24 cellular contexts compared by ENCODE assay signal in genomic region chr2:225022188-225022587, GRCh38. TPM values are rescaled to one million over a fixed set of nuclear protein-coding genes. Genes with fewer than 3 reads are reported as not detected.
DNase-seq lines count a peak whose midpoint lies in the region; ATAC-seq, FAIRE-seq and TF ChIP-seq lines count a peak whose summit lies in the region.
"Had no signal": no experiment of that assay in that cellular context is flagged by ENCODE, and none has a peak within 500 bp of the region (broad histone marks: within the 10 kb centered on the region; RNA-seq: fewer than 3 reads in every experiment).

No MANE protein-coding gene starts in this region.

- in situ Hi-C loops in HepG2 (cut with HindIII; ENCODE audit: extremely low pct_ligation_motif_present, low pct_unique_long_range_greater_than_20kb) = no loop called here
- in situ Hi-C loops in ACHN (cut with HindIII; ENCODE audit: low pct_ligation_motif_present, low pct_unique_long_range_greater_than_20kb, low sequenced_read_pairs) = no loop called here

- BruUV-seq in HepG2 (replicated peaks; lab: Mats Ljungman, UMichigan) (no TSS peak), PC-3 (replicated peaks; lab: Mats Ljungman, UMichigan) (no TSS peak)

- no peaks in the 10 kb centered on the region for H3K27me3 ChIP-seq in liver (ENCODE audit: control insufficient read depth in 4 of 4, insufficient read depth in 4 of 4, low read length in 3 of 4)
- H3K27me3 ChIP-seq in HepG2 (ENCODE audit: control insufficient read depth in 1 of 2, insufficient read depth in 2 of 2, low read length in 2 of 2) = no peaks in the 10 kb centered on the region
- no peaks in the 10 kb centered on the region for H3K27me3 ChIP-seq in PC-3 (ENCODE audit: low read length)
- no peaks in the 10 kb centered on the region for H3K27me3 ChIP-seq in right lobe of liver
- H3K27me3 ChIP-seq in suprapubic skin = no peaks in the 10 kb centered on the region
- H3K27me3 ChIP-seq: ascending aorta, foreskin keratinocyte had no signal

- H3K36me3 ChIP-seq in liver (ENCODE audit: control insufficient read depth in 4 of 4, insufficient read depth in 3 of 4, low read depth in 1 of 4, low read length in 3 of 4) (no peaks in the 10 kb centered on the region), HepG2 (replicated peaks in 1 of 2; ENCODE audit: control insufficient read depth in 1 of 2, insufficient read depth in 2 of 2, low read length in 2 of 2) (no peaks in the 10 kb centered on the region), PC-3 (ENCODE audit: low read depth, low read length) (no peaks in the 10 kb centered on the region), right lobe of liver (no peaks in the 10 kb centered on the region), suprapubic skin (no peaks in the 10 kb centered on the region)
- H3K36me3 ChIP-seq: ascending aorta had no signal

- TF ChIP-seq EP300 in HepG2 (IDR thresholded peaks at IDR 0.05; ENCODE audit: low read depth in 2 of 2, low read length in 2 of 2) (no peak), HepG2 (CRISPR knock-in tag; IDR thresholded peaks at IDR 0.05; ENCODE audit: borderline replicate concordance) (no peak), suprapubic skin (IDR thresholded peaks at IDR 0.05) (no peak)

- no peak for FAIRE-seq in HepG2 (lab: Jason Lieb, UNC)

- intact Hi-C loops in HepG2 (cut with micrococcal nuclease; ENCODE audit: unreplicated experiment) (no loop called here), PC-3 (cut with micrococcal nuclease) (no loop called here), right lobe of liver (cut with DNase I) (no loop called here)

- CTCF ChIA-PET in HepG2 (lab: Yijun Ruan, JAX; ENCODE audit: low intra/inter-chr PET ratio, low total read pairs) (no interaction called here), PC-3 (lab: Charles Lee) (interaction anchor here (0.6 kb wide), 1 partner anchor 1235 kb away, joined by 5 read pairs; no protein-coding TSS in a partner anchor)

- TF ChIP-seq CTCF in liver (IDR thresholded peaks at IDR 0.05; ENCODE audit: low read depth, low read length, missing input control) = no peak
- TF ChIP-seq CTCF in HepG2 (CRISPR knock-in tag; IDR thresholded peaks at IDR 0.05) = no peak
- TF ChIP-seq CTCF in PC-3 (conservative IDR thresholded peaks at IDR 0.05; ENCODE audit: low read depth, low read length) = no peak
- no peak for TF ChIP-seq CTCF in right lobe of liver (IDR thresholded peaks at IDR 0.05)
- no peak for TF ChIP-seq CTCF in suprapubic skin (IDR thresholded peaks at IDR 0.05)

- TF ChIP-seq RAD21 in liver (IDR thresholded peaks at IDR 0.05) (peak in 1 of 2 donors; percentile 50), HepG2 (CRISPR knock-in tag; IDR thresholded peaks at IDR 0.05) (no peak)

- no peak for DNase-seq in HepG2 (ENCODE audit: low spot score)
- DNase-seq in PC-3 = peak; percentile 73
- peak in 2 of 3 donors; percentile 55 to 80 for DNase-seq in right lobe of liver
- DNase-seq in suprapubic skin (ENCODE audit: low spot score in 2 of 2) = no peak
- DNase-seq in ACHN = no peak
- DNase-seq: activated naive CD4-positive, alpha-beta T cell; cerebellar nuclear complex; DND-41; foreskin keratinocyte; H7; hypothalamus; islet precursor cell; KBM-7; NCI-H1048; NCI-H2029; NCI-H446 treated with DMSO at 0.1 percent for 48 hours; SHP77; stimulated activated CD4-positive, alpha-beta T cell treated with anti-CD3 and anti-CD28 coated beads, Interleukin-15, amount 100 ng/mL, for 24 hours; T-helper 1 cell had no signal

- no peaks in the 10 kb centered on the region for H3F3A ChIP-seq in PC-3 (ENCODE audit: low read length, unreplicated experiment)

- TF ChIP-seq POLR2A in HepG2 (IDR thresholded peaks at IDR 0.05; ENCODE audit: insufficient read depth in 1 of 2, low read depth in 2 of 2, low read length in 2 of 2) (no peak), right lobe of liver (IDR thresholded peaks at IDR 0.05) (no peak), suprapubic skin (IDR thresholded peaks at IDR 0.05) (no peak)

- H3K4me1 ChIP-seq in liver (ENCODE audit: control insufficient read depth in 4 of 4, insufficient read depth in 4 of 4, low read length in 3 of 4) = peaks cover 5 to 34% (median 30%) of the 10 kb centered on the region in 4 donors
- H3K4me1 ChIP-seq in HepG2 (ENCODE audit: insufficient read depth, low read length) = no peaks in the 10 kb centered on the region
- peaks cover 24% of the 10 kb centered on the region for H3K4me1 ChIP-seq in PC-3 (ENCODE audit: insufficient read depth, low read length)
- peaks cover 0 to 33% (median 12%) of the 10 kb centered on the region in 4 donors for H3K4me1 ChIP-seq in right lobe of liver
- no peaks in the 10 kb centered on the region for H3K4me1 ChIP-seq in suprapubic skin
- H3K4me1 ChIP-seq: ascending aorta, foreskin keratinocyte had no signal

- H2AFZ ChIP-seq in HepG2 (ENCODE audit: low read length) = no peak overlapping the region
- H2AFZ ChIP-seq in PC-3 (ENCODE audit: low read length) = no peak overlapping the region

- H3K9ac ChIP-seq in liver (ENCODE audit: low read depth in 1 of 2, low read length in 2 of 2) = no peak overlapping the region
- no peak overlapping the region for H3K9ac ChIP-seq in HepG2 (ENCODE audit: insufficient read depth, low read depth, low read length)
- no peak overlapping the region for H3K9ac ChIP-seq in PC-3 (ENCODE audit: low read length)

- H3K4me3 ChIP-seq in liver (ENCODE audit: low read depth in 1 of 3, low read length in 3 of 3) = no peak overlapping the region
- H3K4me3 ChIP-seq in HepG2 (replicated peaks in 1 of 3; ENCODE audit: insufficient read depth in 1 of 3, low read depth in 2 of 3, low read length in 3 of 3) = no peak overlapping the region
- no peak overlapping the region for H3K4me3 ChIP-seq in PC-3 (ENCODE audit: low read length)
- no peak overlapping the region for H3K4me3 ChIP-seq in right lobe of liver
- no peak overlapping the region for H3K4me3 ChIP-seq in suprapubic skin
- H3K4me3 ChIP-seq: ascending aorta, lung had no signal

- H3K9me2 ChIP-seq in PC-3 (replicated peaks; ENCODE audit: low read length) = no peaks in the 10 kb centered on the region

- H4K20me1 ChIP-seq in HepG2 (ENCODE audit: insufficient read depth, low read length) = no peaks in the 10 kb centered on the region
- no peaks in the 10 kb centered on the region for H4K20me1 ChIP-seq in PC-3 (ENCODE audit: low read length)

- POLR2A ChIA-PET in HepG2 (lab: Yijun Ruan, JAX) (no interaction called here), PC-3 (lab: Charles Lee; ENCODE audit: unreplicated experiment) (no interaction called here)

- H3K79me2 ChIP-seq in HepG2 (ENCODE audit: insufficient read depth, low read length) = no peaks in the 10 kb centered on the region
- H3K79me2 ChIP-seq in PC-3 (ENCODE audit: low read length) = peaks cover 39% of the 10 kb centered on the region

- H3K4me2 ChIP-seq in HepG2 (ENCODE audit: low read depth, low read length) (no peak overlapping the region), PC-3 (ENCODE audit: low read length) (peak overlapping the region; percentile 36)

- WGBS in liver = 24% methylated on average over 4 of the region's 4 CpGs
- 2% methylated on average over 4 of the region's 4 CpGs for WGBS in HepG2 (ENCODE audit: low lambda C conversion rate)
- WGBS in right lobe of liver (ENCODE audit: insufficient coverage, low coverage, low lambda C conversion rate, missing lambda C conversion rate) = 22% methylated on average over 4 of the region's 4 CpGs
- 36% methylated on average over 4 of the region's 4 CpGs for WGBS in suprapubic skin

- H3K27ac ChIP-seq in liver (ENCODE audit: low read depth in 1 of 2, low read length in 2 of 2) (peak overlapping the region; percentile 13 to 41), HepG2 (ENCODE audit: extremely low read length, insufficient read depth, low read length) (no peak overlapping the region), PC-3 (ENCODE audit: low read length) (no peak overlapping the region), right lobe of liver (peak overlapping the region in 2 of 3 donors; percentile 41 to 44), suprapubic skin (no peak overlapping the region)
- H3K27ac ChIP-seq: ascending aorta, foreskin keratinocyte had no signal

- no peaks in the 10 kb centered on the region for H3K9me3 ChIP-seq in liver (ENCODE audit: control insufficient read depth in 4 of 4, low read length in 3 of 4)
- no peaks in the 10 kb centered on the region for H3K9me3 ChIP-seq in HepG2 (ENCODE audit: low read length)
- no peaks in the 10 kb centered on the region for H3K9me3 ChIP-seq in PC-3 (ENCODE audit: low read length)
- H3K9me3 ChIP-seq in right lobe of liver = no peaks in the 10 kb centered on the region
- H3K9me3 ChIP-seq in suprapubic skin = no peaks in the 10 kb centered on the region
- H3K9me3 ChIP-seq: ascending aorta had no signal

- ATAC-seq in HepG2 (no peak), PC-3 (peak; percentile 37), right lobe of liver (peak; percentile 84 to 92 (median 88)), HG02759 (IDR thresholded peaks at IDR 0.05; ENCODE audit: unreplicated experiment) (no peak)
- ATAC-seq: foreskin keratinocyte, sciatic nerve had no signal

RNA-seq across cellular contexts. Expression of gene DOCK10, which starts 20.1 kb away (rescaled TPM):
- total RNA-seq in liver (10 to 100 TPM; 12.1 to 15.3 TPM), HepG2 (2016; rRNA removed; fragmentation: Illumina TruSeq; extraction: Trizol) (not detected in 2 replicates), PC-3 (2014; rRNA removed) (23.1 and 38.5 TPM in 2 replicates), right lobe of liver (10 to 100 TPM in 1 of 6 experiments, 1 to 10 TPM in 5; 5.1 to 10.2 (median 7.1) TPM), suprapubic skin (10 to 100 TPM in 3 of 4 donors, 1 to 10 TPM in 1; 8.1 to 35.4 (median 17.2) TPM)
- polyA plus RNA-seq in liver (1 to 10 TPM; 1.2 to 1.4 TPM), HepG2 (2011; rRNA removed) (not detected in 2 replicates)
- not detected in 2 replicates for total RNA-seq in HepG2 (2016; cell fraction: cytosol; rRNA removed; fragmentation: Illumina TruSeq; extraction: Trizol; ENCODE audit: low read depth)
- total RNA-seq in HepG2 (2016; cell fraction: insoluble cytoplasmic fraction; rRNA removed; fragmentation: Illumina TruSeq; extraction: Trizol) = not detected in 2 replicates
- total RNA-seq in HepG2 (2016; cell fraction: membrane; rRNA removed; fragmentation: Illumina TruSeq; extraction: Trizol) = not detected in 2 replicates
- not detected in 2 replicates for total RNA-seq in HepG2 (2016; cell fraction: nucleus; rRNA removed; fragmentation: Illumina TruSeq; extraction: Trizol)
- 0.05 TPM in 1 of 2 replicates, not detected in the other for polyA plus RNA-seq in HepG2 (2011; cell fraction: cytosol; rRNA removed)
- polyA plus RNA-seq in HepG2 (2011; cell fraction: nucleus; rRNA removed) = not detected in 2 replicates
- not detected in 2 replicates for polyA plus RNA-seq in HepG2 (2012)
- polyA plus RNA-seq in HepG2 (2016; cell fraction: cytosol; fragmentation: Illumina TruSeq; extraction: Trizol; ENCODE audit: low read depth) = not detected in 2 replicates
- polyA plus RNA-seq in HepG2 (2016; cell fraction: insoluble cytoplasmic fraction; fragmentation: Illumina TruSeq; extraction: Trizol; ENCODE audit: low read depth) = not detected in 2 replicates
- not detected in 2 replicates for polyA plus RNA-seq in HepG2 (2016; cell fraction: membrane; fragmentation: Illumina TruSeq; extraction: Trizol; ENCODE audit: low read depth)
- not detected in 2 replicates for polyA plus RNA-seq in HepG2 (2016; cell fraction: nucleus; fragmentation: Illumina TruSeq; extraction: Trizol; ENCODE audit: insufficient read depth, low read depth)
- polyA minus RNA-seq in HepG2 (2011; rRNA and poly(A)+ RNA removed; ENCODE audit: low replicate concordance) = not detected in 2 replicates
- polyA minus RNA-seq in HepG2 (2011; cell fraction: cytosol; rRNA and poly(A)+ RNA removed) = not detected in 2 replicates
- not detected in 2 replicates for polyA minus RNA-seq in HepG2 (2011; cell fraction: nucleus; rRNA and poly(A)+ RNA removed)

Comparison
In these comparisons a context has a peak if more than half of its experiments do, and no peak if none do; other contexts are left out.
1. H3K27ac ChIP-seq: peak in liver (2 of 2) and right lobe of liver (2 of 3); none in HepG2 (single experiment), PC-3 (single experiment) and suprapubic skin (single experiment).
2. ATAC-seq: peak in PC-3 (single experiment) and right lobe of liver (4 of 4); none in HepG2 (single experiment) and HG02759 (single experiment).
3. DNase-seq: peak in PC-3 (single experiment) and right lobe of liver (2 of 3); none in HepG2 (single experiment), suprapubic skin (0 of 2) and ACHN (single experiment).